Comparison of ENCODE assay signal across 14 cellular contexts in the genomic region with DNA sequence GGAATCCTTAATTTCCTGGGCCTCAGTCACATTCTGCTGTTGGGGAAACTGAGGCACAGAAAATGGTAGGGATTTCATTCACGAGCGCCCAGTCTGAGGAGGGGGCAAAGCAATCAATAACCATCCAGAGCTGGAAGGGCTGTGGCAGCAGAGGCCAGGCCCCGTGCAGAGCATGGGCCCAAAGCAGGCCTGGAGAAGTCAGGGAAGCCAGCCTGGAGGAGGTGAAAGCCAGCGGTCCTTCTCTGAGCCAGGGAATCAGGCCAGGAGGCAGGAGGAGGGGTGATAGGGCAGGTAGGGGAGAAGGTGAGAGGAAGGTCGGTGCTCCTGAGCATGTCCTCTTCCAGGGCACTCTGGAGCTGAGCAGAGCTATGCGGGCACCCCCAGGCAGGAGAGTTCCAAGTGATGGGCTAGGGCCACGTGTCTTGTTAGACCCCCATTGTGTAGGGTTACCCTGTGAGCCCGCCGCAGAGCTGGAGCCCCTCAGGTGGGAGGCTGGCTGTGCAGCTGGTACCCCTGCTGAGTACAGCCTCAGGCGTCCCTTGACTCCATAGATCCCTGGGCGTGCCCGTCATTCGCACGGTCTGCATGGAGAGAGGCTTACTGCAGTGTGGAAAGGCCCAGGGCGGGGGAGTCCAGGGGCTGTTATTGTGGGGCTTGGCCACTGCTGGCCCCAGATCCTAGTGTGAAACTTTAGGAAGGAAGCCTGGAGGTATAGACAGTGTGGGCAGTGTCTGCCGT. TPM values are rescaled to one million over a fixed set of nuclear protein-coding genes. Genes with fewer than 3 reads are reported as not detected.
DNase-seq lines count a peak whose midpoint lies in the region; TF ChIP-seq lines count a peak whose summit lies in the region.
"Had no signal": no experiment of that assay in that cellular context is flagged by ENCODE, and none has a peak within 500 bp of the region (broad histone marks: within the 10 kb centered on the region; RNA-seq: fewer than 3 reads in every experiment).

No MANE protein-coding gene starts in this region.

- H3K4me3 ChIP-seq in H7 (ENCODE audit: insufficient read depth, low read depth, low read length) (no peak overlapping the region), adipocyte (ENCODE audit: low read length) (no peak overlapping the region), suprapubic skin (peak overlapping the region; percentile 42)
- H3K4me3 ChIP-seq: transverse colon had no signal

- H3K4me1 Mint-ChIP-seq in nephron progenitor cell: peaks cover 43% of the 10 kb centered on the region
- H3K4me1 Mint-ChIP-seq: activated naive CD8-positive, alpha-beta T cell treated with anti-CD3 and anti-CD28 coated beads, Interleukin-2, amount 50 U/mL, for 24 hours had no signal

- H3K9ac ChIP-seq in adipocyte (ENCODE audit: low read length): peak overlapping the region; percentile 29

- DNase-seq in H7 (peak; percentile 51), adipocyte (ENCODE audit: low read depth) (no peak), kidney tubule cell (ENCODE audit: low spot score) (peak; percentile 42), suprapubic skin (ENCODE audit: low spot score in 2 of 2) (peak in 1 of 2 donors; percentile 80), activated gamma-delta T cell (lab: John Stamatoyannopoulos, UW) (no peak), nephron progenitor cell (no peak)
- no peak for DNase-seq in activated CD8-positive, alpha-beta memory T cell treated with anti-CD3 and anti-CD28 coated beads, Interleukin-2, amount 50 U/mL, for 48 hours
- DNase-seq: activated naive CD8-positive, alpha-beta T cell treated with anti-CD3 and anti-CD28 coated beads, Interleukin-2, amount 50 U/mL, for 24 hours; DND-41; mesendoderm; NCI-H1417 treated with DMSO at 0.1 percent for 48 hours; NCI-H510A treated with DMSO at 0.1 percent for 48 hours; T-cell; transverse colon had no signal

- H3K36me3 Mint-ChIP-seq in nephron progenitor cell (ENCODE audit: low read depth): no peaks in the 10 kb centered on the region
- H3K36me3 Mint-ChIP-seq: T-cell had no signal

- peaks cover 12% of the 10 kb centered on the region; the same call in 1 of the 2 replicates for H3K27me3 ChIP-seq in H7 (ENCODE audit: control insufficient read depth, insufficient read depth, low read length)
- H3K27me3 ChIP-seq in adipocyte (replicated peaks; ENCODE audit: control insufficient read depth, insufficient read depth, low read length): no peaks in the 10 kb centered on the region
- peaks cover 6% of the 10 kb centered on the region for H3K27me3 ChIP-seq in suprapubic skin

- no peak for TF ChIP-seq CTCF in suprapubic skin (IDR thresholded peaks at IDR 0.05)
- no peak for TF ChIP-seq CTCF in nephron progenitor cell (IDR thresholded peaks at IDR 0.05)

- TF ChIP-seq POLR2A in suprapubic skin (IDR thresholded peaks at IDR 0.05): no peak

- TF ChIP-seq EP300 in suprapubic skin (IDR thresholded peaks at IDR 0.05): no peak

- H3K4me3 Mint-ChIP-seq in nephron progenitor cell: no peak overlapping the region
- H3K4me3 Mint-ChIP-seq: activated naive CD8-positive, alpha-beta T cell treated with anti-CD3 and anti-CD28 coated beads, Interleukin-2, amount 50 U/mL, for 24 hours; T-cell had no signal

- peaks cover 54% of the 10 kb centered on the region for H3K27me3 Mint-ChIP-seq in nephron progenitor cell (ENCODE audit: low read depth, poor library complexity)

- no peaks in the 10 kb centered on the region for H3K9me3 Mint-ChIP-seq in nephron progenitor cell
- H3K9me3 Mint-ChIP-seq: activated naive CD8-positive, alpha-beta T cell treated with anti-CD3 and anti-CD28 coated beads, Interleukin-2, amount 50 U/mL, for 24 hours; T-cell had no signal

- no peak overlapping the region for H3K27ac Mint-ChIP-seq in nephron progenitor cell
- H3K27ac Mint-ChIP-seq: activated naive CD8-positive, alpha-beta T cell treated with anti-CD3 and anti-CD28 coated beads, Interleukin-2, amount 50 U/mL, for 24 hours; T-cell had no signal

- peaks cover 48% of the 10 kb centered on the region for H3K4me1 ChIP-seq in adipocyte (ENCODE audit: control insufficient read depth, insufficient read depth, low read length)
- peaks cover 81% of the 10 kb centered on the region for H3K4me1 ChIP-seq in suprapubic skin

- H3K36me3 ChIP-seq in H7 (replicated peaks; ENCODE audit: control insufficient read depth, insufficient read depth, low read length): peaks cover 3% of the 10 kb centered on the region
- H3K36me3 ChIP-seq in adipocyte (ENCODE audit: control insufficient read depth, insufficient read depth, low read length, severe bottlenecking): peaks cover 40% of the 10 kb centered on the region
- peaks cover 32% of the 10 kb centered on the region for H3K36me3 ChIP-seq in suprapubic skin
- H3K36me3 ChIP-seq: transverse colon had no signal

- H3K9me3 ChIP-seq in adipocyte (ENCODE audit: control insufficient read depth, low read length) (no peaks in the 10 kb centered on the region), suprapubic skin (no peaks in the 10 kb centered on the region)
- H3K9me3 ChIP-seq: transverse colon had no signal

- 76% methylated on average over 10 of the region's 16 CpGs for WGBS in suprapubic skin

- H3K27ac ChIP-seq in suprapubic skin: peak overlapping the region; percentile 54
- H3K27ac ChIP-seq: transverse colon had no signal

RNA-seq across cellular contexts. Expression of gene TNFAIP2, which starts 4.8 kb away (rescaled TPM):
- 30.1 and 38.7 TPM in 2 replicates for total RNA-seq in H7 (2014; rRNA removed; shearing (Covaris generic))
- 10 to 100 TPM; 11.9 to 23.3 (median 16.4) TPM for total RNA-seq in suprapubic skin

RNA-seq across cellular contexts. Expression of gene EXOC3L4, which starts 33.5 kb away (rescaled TPM):
- 0.21 TPM in 1 of 2 replicates, not detected in the other for total RNA-seq in H7 (2014; rRNA removed; shearing (Covaris generic))
- total RNA-seq in suprapubic skin: 1 to 10 TPM in 1 of 4 donors, not detected in 3; 1.5 TPM

RNA-seq across cellular contexts. Expression of gene LBHD2, which starts 44.0 kb away (rescaled TPM):
- not detected in 2 replicates for total RNA-seq in H7 (2014; rRNA removed; shearing (Covaris generic))
- not detected for total RNA-seq in suprapubic skin
- total RNA-seq: T-cell, transverse colon had no signal

Comparison
In these comparisons a context has a peak if more than half of its experiments do, and no peak if none do; other contexts are left out.
1. DNase-seq: peak in H7 (single experiment) and kidney tubule cell (single experiment); none in adipocyte (single experiment), activated gamma-delta T cell (single experiment), nephron progenitor cell (single experiment) and activated CD8-positive, alpha-beta memory T cell treated with anti-CD3 and anti-CD28 coated beads, Interleukin-2, amount 50 U/mL, for 48 hours (single experiment).